ENCODE assay signal across 27 cellular contexts in the genomic region with DNA sequence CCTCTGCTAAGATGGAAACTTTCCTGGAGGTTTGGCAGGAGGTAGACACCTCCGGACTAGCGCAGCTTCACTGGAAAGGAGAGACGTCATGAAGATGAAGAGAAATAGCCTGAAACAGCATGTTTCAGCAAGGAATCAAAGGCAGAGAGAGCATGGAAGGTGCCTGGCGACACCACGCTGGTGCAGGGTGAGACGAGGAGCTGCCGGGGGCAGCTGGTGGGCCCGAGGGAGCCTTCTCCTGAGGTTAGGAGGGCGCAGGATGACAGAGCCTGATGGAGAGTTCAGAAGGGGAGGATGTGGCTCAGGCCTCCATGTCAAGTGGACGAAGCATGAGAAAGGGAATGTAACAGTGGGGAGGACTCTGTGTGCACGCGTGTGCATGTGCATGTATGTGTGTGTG.
"Had no signal": no experiment of that assay in that cellular context is flagged by ENCODE, and none has a peak within 500 bp of the region (broad histone marks: within the 10 kb centered on the region; RNA-seq: fewer than 3 reads in every experiment).

No MANE protein-coding gene starts in this region.

- H3K4me3 ChIP-seq: ascending aorta, breast epithelium, cardiac muscle cell, coronary artery, dorsolateral prefrontal cortex had no signal

- H3K27ac ChIP-seq: ascending aorta, breast epithelium, cardiac muscle cell, coronary artery, dorsolateral prefrontal cortex, WERI-Rb-1 had no signal

- ATAC-seq: activated CD4-positive, CD25-positive, alpha-beta regulatory T cell treated with anti-CD3 and anti-CD28 coated beads, Interleukin-2, amount 50 U/mL, for 24 hours; activated CD8-positive, alpha-beta memory T cell treated with anti-CD3 and anti-CD28 coated beads, Interleukin-2, amount 10 ng/mL, durations not matched to agents 7 days and 5 days; activated CD8-positive, alpha-beta T cell treated with anti-CD3 and anti-CD28 coated beads, Interleukin-2, amount 10 ng/mL, durations not matched to agents 7 days and 5 days; esophagus mucosa; T-helper 17 cell had no signal

- H3K9me3 ChIP-seq: ascending aorta, breast epithelium had no signal

- H3K36me3 ChIP-seq: ascending aorta, breast epithelium, cardiac muscle cell, WERI-Rb-1 had no signal

- H3K4me1 ChIP-seq: ascending aorta, breast epithelium had no signal

- H3K27me3 ChIP-seq: ascending aorta, breast epithelium, cardiac muscle cell, dorsolateral prefrontal cortex had no signal

- DNase-seq: activated B cell treated with CpG ODN at 0.5 μM for 24 hours; activated CD4-positive, alpha-beta T cell treated with anti-CD3 and anti-CD28 coated beads for 48 hours; activated CD4-positive, alpha-beta T cell treated with anti-CD3 and anti-CD28 coated beads, Interleukin-2, amount 50 U/mL, for 1 hour; activated CD4-positive, alpha-beta T cell treated with anti-CD3 and anti-CD28 coated beads, Interleukin-2, amount 50 U/mL, for 48 hours; activated CD8-positive, alpha-beta memory T cell treated with anti-CD3 and anti-CD28 coated beads, Interleukin-2, amount 10 ng/mL, durations not matched to agents 7 days and 5 days; activated CD8-positive, alpha-beta memory T cell treated with anti-CD3 and anti-CD28 coated beads, Interleukin-2, amount 50 U/mL, for 4 hours; activated CD8-positive, alpha-beta T cell treated with anti-CD3 and anti-CD28 coated beads, Interleukin-2, amount 10 ng/mL, durations not matched to agents 7 days and 5 days; activated naive CD4-positive, alpha-beta T cell treated with anti-CD3 and anti-CD28 coated beads for 36 hours; activated naive CD8-positive, alpha-beta T cell treated with anti-CD3 and anti-CD28 coated beads, Interleukin-2, amount 10 ng/mL, durations not matched to agents 7 days and 5 days; activated T-cell treated with anti-CD3 and anti-CD28 coated beads, Interleukin-2, amount 50 U/mL, for 1 hour; activated T-cell treated with anti-CD3 and anti-CD28 coated beads, Interleukin-2, amount 50 U/mL, for 48 hours; central memory CD4-positive, alpha-beta T cell; cerebellar nuclear complex; effector memory CD4-positive, alpha-beta T cell; endodermal cell; foreskin fibroblast; T-helper 1 cell; T-helper 17 cell; T1000; WERI-Rb-1 had no signal
